9 cellular contexts compared by ENCODE assay signal in the genomic region with DNA sequence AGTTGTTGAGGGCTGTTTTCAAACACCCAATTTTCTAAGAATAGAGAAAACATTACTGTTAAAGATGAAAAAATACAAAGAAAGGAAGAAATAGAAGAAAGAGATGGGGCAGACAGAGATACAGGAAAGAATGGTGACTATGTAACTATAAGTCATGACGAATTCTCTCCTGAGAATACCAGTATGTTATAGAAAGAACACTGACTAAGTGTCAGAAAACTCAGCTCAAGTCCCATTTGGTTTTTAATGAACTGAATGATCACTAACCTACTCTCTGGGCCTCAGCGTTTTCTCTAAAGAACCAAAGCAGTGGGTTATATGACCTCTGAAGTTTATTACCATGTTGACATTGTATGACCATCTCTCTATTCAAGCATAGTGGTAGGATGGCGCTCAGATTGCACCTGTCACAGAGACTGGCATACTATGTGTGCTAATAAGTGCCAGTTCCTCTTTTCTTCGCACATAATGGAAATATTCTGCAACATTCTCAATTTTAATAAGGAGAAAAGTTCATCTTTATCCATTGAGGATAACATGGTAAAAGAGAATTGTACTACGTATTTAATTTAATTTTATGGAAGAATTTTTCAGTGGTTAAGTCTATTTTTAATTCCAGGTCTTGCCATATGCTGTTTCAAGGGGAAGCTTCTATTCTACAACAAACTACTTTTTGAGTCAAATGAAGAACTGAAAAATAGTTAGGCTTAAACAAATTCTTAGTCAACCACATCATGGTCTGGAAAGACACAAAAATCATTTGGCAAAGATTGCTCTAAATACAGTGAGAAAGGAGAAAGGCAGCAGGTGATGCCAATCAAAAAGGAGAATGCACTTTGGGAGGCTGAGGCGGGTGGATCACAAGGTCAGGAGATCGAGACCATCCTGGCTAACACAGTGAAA. TPM values are rescaled to one million over a fixed set of nuclear protein-coding genes. Genes with fewer than 3 reads are reported as not detected.
A peak's percentile ranks its signal among the peaks of the same experiment; 100 is the strongest.
DNase-seq lines count a peak whose midpoint lies in the region; ATAC-seq and FAIRE-seq lines count a peak whose summit lies in the region.
"Had no signal": no experiment of that assay in that cellular context is flagged by ENCODE, and none has a peak within 500 bp of the region (broad histone marks: within the 10 kb centered on the region; RNA-seq: fewer than 3 reads in every experiment).

No MANE protein-coding gene starts in this region.

- peak; percentile 84 for FAIRE-seq in GM18507 (lab: Jason Lieb, UNC)

- H3K4me3 Mint-ChIP-seq in activated T-helper 17 cell treated with anti-CD3 and anti-CD28 coated beads, Interleukin-2, amount 50 U/mL, for 72 hours, result peak overlapping the region; percentile 79

- peaks cover 22% of the 10 kb centered on the region for H3K4me1 Mint-ChIP-seq in activated T-helper 17 cell treated with anti-CD3 and anti-CD28 coated beads, Interleukin-2, amount 50 U/mL, for 72 hours

- ATAC-seq in GM19467 (IDR thresholded peaks at IDR 0.05; ENCODE audit: unreplicated experiment) (peak; percentile 64), HG03066 (IDR thresholded peaks at IDR 0.05; ENCODE audit: low read depth, unreplicated experiment) (peak; percentile 58)
- ATAC-seq in activated T-helper 17 cell treated with anti-CD3 and anti-CD28 coated beads, Interleukin-2, amount 50 U/mL, for 72 hours (replicated peaks), result peak; percentile 59

- peaks cover 5% of the 10 kb centered on the region for H3K36me3 Mint-ChIP-seq in activated T-helper 17 cell treated with anti-CD3 and anti-CD28 coated beads, Interleukin-2, amount 50 U/mL, for 72 hours (ENCODE audit: low read depth)

- H3K9me3 Mint-ChIP-seq in activated T-helper 17 cell treated with anti-CD3 and anti-CD28 coated beads, Interleukin-2, amount 50 U/mL, for 72 hours, result peaks cover 6% of the 10 kb centered on the region

- no peak overlapping the region for H3K27ac ChIP-seq in substantia nigra (ENCODE audit: low read depth, low read length, poor library complexity, severe bottlenecking)

- DNase-seq in GM18507 (ENCODE audit: extremely low spot score, insufficient read length, low read depth) (no peak), islet precursor cell (no peak), NCI-H2227 (lab: John Stamatoyannopoulos, UW; ENCODE audit: unreplicated experiment) (no peak), substantia nigra (lab: John Stamatoyannopoulos, UW) (no peak)
- no peak for DNase-seq in activated effector memory CD4-positive, alpha-beta T cell treated with Interleukin-2 at 50 U/mL for 16 hours
- DNase-seq: IMR-90 had no signal

- peaks cover 3% of the 10 kb centered on the region for H3K27me3 Mint-ChIP-seq in activated T-helper 17 cell treated with anti-CD3 and anti-CD28 coated beads, Interleukin-2, amount 50 U/mL, for 72 hours

- peak overlapping the region; percentile 91 for H3K27ac Mint-ChIP-seq in activated T-helper 17 cell treated with anti-CD3 and anti-CD28 coated beads, Interleukin-2, amount 50 U/mL, for 72 hours

RNA-seq across cellular contexts. Expression of a gene that starts 25.0 kb away (rescaled TPM):
- 10 to 100 TPM; 78.2 to 89.2 TPM for total RNA-seq in activated T-helper 17 cell treated with anti-CD3 and anti-CD28 coated beads, Interleukin-2, amount 50 U/mL, for 72 hours
